ENCODE assay signal across 10 cellular contexts in the genomic region with DNA sequence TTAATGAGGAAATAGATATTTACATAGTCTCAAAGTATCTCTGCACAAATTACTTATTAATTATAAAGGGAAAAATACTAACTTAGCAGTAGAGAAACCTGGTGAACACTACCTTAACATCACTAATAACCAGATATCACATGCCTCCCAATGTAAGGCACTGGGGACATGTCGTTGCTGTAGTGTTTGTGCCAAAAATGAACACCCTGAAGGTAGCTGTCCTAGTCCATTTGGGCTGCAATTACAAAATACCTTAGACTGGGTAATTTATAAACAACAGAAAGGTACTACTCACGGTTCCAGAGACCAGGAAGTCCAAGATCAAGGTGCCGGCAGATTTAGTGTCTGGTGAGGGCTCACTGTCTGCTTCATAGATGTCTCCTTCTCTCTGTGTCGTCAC. TPM values are rescaled to one million over a fixed set of nuclear protein-coding genes. Genes with fewer than 3 reads are reported as not detected.
"Had no signal": no experiment of that assay in that cellular context is flagged by ENCODE, and none has a peak within 500 bp of the region (broad histone marks: within the 10 kb centered on the region; RNA-seq: fewer than 3 reads in every experiment).

No MANE protein-coding gene starts in this region.

- FAIRE-seq: HTR-8/SVneo, K562 had no signal

- ATAC-seq: K562 had no signal

- H3K27ac ChIP-seq: HL-60, KMS-11 had no signal

- H3K9ac ChIP-seq: KMS-11 had no signal

- DNase-seq: IMR-90, KBM-7, KG1 had no signal

- H3K4me2 ChIP-seq: KMS-11 had no signal

- H3K4me3 ChIP-seq: K562 had no signal

RNA-seq across cellular contexts. Expression of gene MPC1L, which starts 10.7 kb away (rescaled TPM):
- total RNA-seq: HT-29, HT1080, IMR-90, K562 had no signal
- polyA plus RNA-seq: IgD-negative memory B cell, IMR-90, K562 had no signal
